Comparison of ENCODE assay signal across 1 cellular context in genomic region chr20:63559485-63560332, GRCh38.
TF ChIP-seq lines count a peak whose summit lies in the region.
"Not testable (repeated sequence)": the region's sequence is repeated elsewhere in the genome, so short reads cannot be mapped to it uniquely, and the experiment has no call there.

No MANE protein-coding gene starts in this region.

TF ChIP-seq in HepG2, 621 proteins besides CTCF, POLR2A, EP300 and RAD21:
- TF ChIP-seq USF2 (IDR thresholded peaks at IDR 0.05; ENCODE audit: low read depth, low read length): peak; percentile 34; the same call in 1 of the 2 replicates
- not testable (repeated sequence) for TF ChIP-seq USF2 (CRISPR knock-in tag; IDR thresholded peaks at IDR 0.05; ENCODE audit: borderline replicate concordance); NR2F6 (CRISPR knock-in tag; IDR thresholded peaks at IDR 0.05)
- TF ChIP-seq PITX1 (CRISPR knock-in tag; IDR thresholded peaks at IDR 0.05): 0 out of 2 replicates have a peak, but pooled peaks have one; percentile 18
- TF ChIP-seq ZNF263 (CRISPR knock-in tag; IDR thresholded peaks at IDR 0.05): peak; percentile 46; the same call in 1 of the 2 replicates
- peak; percentile 1 for TF ChIP-seq AGO1 (IDR thresholded peaks at IDR 0.05; ENCODE audit: low read depth, low read length, poor library complexity, severe bottlenecking)
- 0 out of 2 replicates have a peak, but pooled peaks have one; percentile 23 for TF ChIP-seq NR0B2 (CRISPR knock-in tag; IDR thresholded peaks at IDR 0.05)
- TF ChIP-seq PCBP1 (IDR thresholded peaks at IDR 0.05; ENCODE audit: borderline replicate concordance, low read depth, low read length): peak; percentile 45; the same call in 1 of the 2 replicates
- TF ChIP-seq NR2F6 (IDR thresholded peaks at IDR 0.05): 0 out of 2 replicates have a peak, but pooled peaks have one; percentile 43
- TF ChIP-seq NR2C2 (CRISPR knock-in tag; IDR thresholded peaks at IDR 0.05; ENCODE audit: borderline replicate concordance): peak; percentile 53
